Comparison of ENCODE assay signal across 14 cellular contexts in genomic region chr19:4042731-4043082, GRCh38. TPM values are rescaled to one million over a fixed set of nuclear protein-coding genes. Genes with fewer than 3 reads are reported as not detected.
DNase-seq lines count a peak whose midpoint lies in the region; ATAC-seq, FAIRE-seq and TF ChIP-seq lines count a peak whose summit lies in the region.
"Had no signal": no experiment of that assay in that cellular context is flagged by ENCODE, and none has a peak within 500 bp of the region (broad histone marks: within the 10 kb centered on the region; RNA-seq: fewer than 3 reads in every experiment).

No MANE protein-coding gene starts in this region.

- WGBS in heart right ventricle, 2 donors, result 68 to 70% methylated on average over 13 to 14 of the region's 14 CpGs
- 19 to 21% methylated on average over 10 to 14 of the region's 14 CpGs for WGBS in pancreas, 2 donors

- TF ChIP-seq CTCF in cardiac muscle cell (IDR thresholded peaks at IDR 0.05; ENCODE audit: low read depth, low read length) (no peak), heart right ventricle (IDR thresholded peaks at IDR 0.05) (no peak), pancreas (IDR thresholded peaks at IDR 0.05) (no peak)

- intact Hi-C loops in Right ventricle myocardium inferior (cut with DNase I), result no loop called here
- intact Hi-C loops in heart right ventricle (cut with DNase I), result no loop called here
- intact Hi-C loops in pancreas (cut with DNase I), result no loop called here

- H3K27me3 ChIP-seq in cardiac muscle cell, result no peaks in the 10 kb centered on the region
- no peaks in the 10 kb centered on the region for H3K27me3 ChIP-seq in heart right ventricle
- no peaks in the 10 kb centered on the region for H3K27me3 ChIP-seq in pancreas
- H3K27me3 ChIP-seq: MG63, sigmoid colon had no signal

- DNase-seq in cardiac muscle cell (ENCODE audit: low read depth in 1 of 2, low spot score in 1 of 2), result no peak
- no peak for DNase-seq in Right ventricle myocardium inferior (ENCODE audit: missing footprints)
- no peak for DNase-seq in heart right ventricle
- peak; percentile 71 to 90 (median 78) for DNase-seq in pancreas
- no peak for DNase-seq in NCI-H1694 treated with DMSO at 0.1 percent for 48 hours (lab: John Stamatoyannopoulos, UW)
- DNase-seq in DMS 273 (lab: John Stamatoyannopoulos, UW; ENCODE audit: unreplicated experiment), result no peak
- DNase-seq: activated CD8-positive, alpha-beta memory T cell treated with anti-CD3 and anti-CD28 coated beads, Interleukin-2, amount 50 U/mL, for 4 hours; activated naive CD8-positive, alpha-beta T cell treated with anti-CD3 and anti-CD28 coated beads for 36 hours; HFFc6; MG63; sigmoid colon had no signal

- FAIRE-seq in pancreas (lab: Jason Lieb, UNC), result no peak

- H3K4me1 ChIP-seq in cardiac muscle cell (ENCODE audit: low read depth), result no peaks in the 10 kb centered on the region
- peaks cover 0 to 28% (median 13%) of the 10 kb centered on the region in 9 donors for H3K4me1 ChIP-seq in heart right ventricle
- H3K4me1 ChIP-seq in pancreas, result peaks cover 10 to 14% (median 12%) of the 10 kb centered on the region in 3 donors

- H3K36me3 ChIP-seq in cardiac muscle cell (peaks cover 6% of the 10 kb centered on the region), heart right ventricle (peaks cover 0 to 70% (median 20%) of the 10 kb centered on the region in 9 donors), pancreas (peaks cover 0 to 4% (median 0%) of the 10 kb centered on the region in 3 donors)
- H3K36me3 ChIP-seq: MG63 had no signal

- H3K27ac ChIP-seq in cardiac muscle cell, result peak overlapping the region; percentile 62
- peak overlapping the region in 6 of 10 donors; percentile 16 to 62 (median 44) for H3K27ac ChIP-seq in heart right ventricle
- H3K27ac ChIP-seq in pancreas, result peak overlapping the region; percentile 52 to 79 (median 60)

- H3K4me3 ChIP-seq in cardiac muscle cell, result no peak overlapping the region
- no peak overlapping the region for H3K4me3 ChIP-seq in heart right ventricle
- no peak overlapping the region for H3K4me3 ChIP-seq in pancreas
- H3K4me3 ChIP-seq: MG63, sigmoid colon had no signal

- H3K9me3 ChIP-seq in cardiac muscle cell (ENCODE audit: low read depth) (no peaks in the 10 kb centered on the region), heart right ventricle (no peaks in the 10 kb centered on the region), pancreas (no peaks in the 10 kb centered on the region)
- H3K9me3 ChIP-seq: MG63, sigmoid colon had no signal

- ATAC-seq in Right ventricle myocardium inferior, result no peak
- ATAC-seq in heart right ventricle, result peak in 6 of 8 donors; percentile 13 to 30 (median 20)
- ATAC-seq in pancreas, result peak; percentile 84 to 95 (median 88)
- no peak for ATAC-seq in GM18498 (IDR thresholded peaks at IDR 0.05; ENCODE audit: unreplicated experiment)
- no peak for ATAC-seq in GM19324 (IDR thresholded peaks at IDR 0.05; ENCODE audit: low FRiP score, unreplicated experiment)
- ATAC-seq: WTC11 had no signal

RNA-seq across cellular contexts. Expression of gene ZBTB7A, which starts 24.0 kb away (rescaled TPM):
- 14.6 and 20.5 TPM in 2 replicates for total RNA-seq in cardiac muscle cell
- polyA plus RNA-seq in cardiac muscle cell, result 17.2 and 18.6 TPM in 2 replicates
- 30.8 TPM for total RNA-seq in Right ventricle myocardium inferior
- 10 to 100 TPM; 20.3 to 40.5 (median 26.3) TPM for total RNA-seq in heart right ventricle
- polyA plus RNA-seq in heart right ventricle, result 10 to 100 TPM in 1 of 2 donors, 1 to 10 TPM in 1; 9.6 to 13.2 TPM
- total RNA-seq in pancreas, result 10 to 100 TPM; 10.9 to 25.0 (median 15.6) TPM
- polyA plus RNA-seq in pancreas, result 1 to 10 TPM; 6.1 to 9.3 TPM

RNA-seq across cellular contexts. Expression of gene PIAS4, which starts 35.2 kb away (rescaled TPM):
- total RNA-seq in cardiac muscle cell, result 32.6 and 35.4 TPM in 2 replicates
- 9.6 and 11.3 TPM in 2 replicates for polyA plus RNA-seq in cardiac muscle cell
- 16.1 TPM for total RNA-seq in Right ventricle myocardium inferior
- 10 to 100 TPM; 11.5 to 22.8 (median 14.3) TPM for total RNA-seq in heart right ventricle
- 10 to 100 TPM in 1 of 2 donors, 1 to 10 TPM in 1; 8.5 to 10.5 TPM for polyA plus RNA-seq in heart right ventricle
- total RNA-seq in pancreas, result 10 to 100 TPM; 13.4 to 25.3 (median 16.1) TPM
- 10 to 100 TPM; 12.8 to 14.8 TPM for polyA plus RNA-seq in pancreas

RNA-seq across cellular contexts. Expression of gene EEF2, which starts 57.4 kb away (rescaled TPM):
- 2,213 and 2,849 TPM in 2 replicates for total RNA-seq in cardiac muscle cell
- polyA plus RNA-seq in cardiac muscle cell, result 316 and 530 TPM in 2 replicates
- total RNA-seq in Right ventricle myocardium inferior, result 2,154 TPM
- total RNA-seq in heart right ventricle, result 1,000 to 10,000 TPM; 1,845 to 2,887 (median 2,645) TPM
- polyA plus RNA-seq in heart right ventricle, result 1,000 to 10,000 TPM in 1 of 2 donors, 100 to 1,000 TPM in 1; 704 to 1,279 TPM
- 1,000 to 10,000 TPM; 2,199 to 4,238 (median 2,879) TPM for total RNA-seq in pancreas
- polyA plus RNA-seq in pancreas, result 1,000 to 10,000 TPM in 1 of 2 donors, 100 to 1,000 TPM in 1; 545 to 1,088 TPM

Comparison
In these comparisons a context has a peak if more than half of its experiments do, and no peak if none do; other contexts are left out.
1. ATAC-seq: peak in heart right ventricle (6 of 8) and pancreas (4 of 4); none in Right ventricle myocardium inferior (single experiment), GM18498 (single experiment) and GM19324 (single experiment).
2. DNase-seq: peak in pancreas (6 of 6); none in cardiac muscle cell (0 of 2), Right ventricle myocardium inferior (single experiment), heart right ventricle (0 of 2), NCI-H1694 treated with DMSO at 0.1 percent for 48 hours (single experiment) and DMS 273 (single experiment).
3. Peak in every context shown above with its lines, with median percentiles within 50 percentile points of each other: H3K27ac ChIP-seq.